ENCODE assay signal across 17 cellular contexts in the genomic region with DNA sequence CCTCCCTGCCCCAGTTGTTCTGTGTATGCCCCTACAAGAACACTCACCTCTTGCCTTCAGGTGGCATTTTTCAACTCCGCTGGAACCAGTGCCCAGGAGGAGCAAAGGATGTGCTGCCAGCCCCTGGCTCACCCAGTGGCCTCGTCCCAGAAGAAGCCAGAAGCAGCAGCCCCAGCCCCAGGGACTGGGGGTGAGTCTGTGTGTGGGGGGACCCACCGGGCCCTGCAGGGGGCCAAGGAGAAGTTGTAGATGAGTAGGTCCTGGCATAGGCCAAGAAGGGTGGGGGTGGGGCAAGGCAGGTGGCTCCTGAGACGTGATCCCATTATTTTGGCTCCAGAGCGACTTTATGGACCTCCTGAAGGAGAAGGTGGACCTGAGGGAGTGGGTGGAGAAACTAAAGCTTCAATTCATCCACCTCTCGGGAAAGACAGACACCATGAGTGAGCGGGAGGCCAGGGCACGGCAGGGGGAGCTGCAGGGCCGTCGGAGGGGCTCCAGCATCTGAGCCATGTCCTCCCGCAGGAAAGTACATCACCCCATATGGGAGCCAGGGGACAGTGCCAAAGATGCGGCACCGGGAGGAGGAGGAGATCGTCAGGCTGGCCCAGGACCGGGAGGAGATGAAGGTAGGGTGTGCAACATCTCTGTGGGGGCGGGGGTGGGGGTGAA. TPM values are rescaled to one million over a fixed set of nuclear protein-coding genes. Genes with fewer than 3 reads are reported as not detected.
DNase-seq lines count a peak whose midpoint lies in the region; ATAC-seq, FAIRE-seq and TF ChIP-seq lines count a peak whose summit lies in the region.
"Had no signal": no experiment of that assay in that cellular context is flagged by ENCODE, and none has a peak within 500 bp of the region (broad histone marks: within the 10 kb centered on the region; RNA-seq: fewer than 3 reads in every experiment).

No MANE protein-coding gene starts in this region.

- CTCF ChIA-PET in H1 (lab: Charles Lee; ENCODE audit: partially characterized antibody), result interaction anchor here (0.5 to 4.6 kb wide), 18 partner anchors 10 to 290 kb away, joined by 3 to 46 read pairs (median 4); partner anchors contain the start of gene ZNF774

- H2BK15ac ChIP-seq in H1 (ENCODE audit: low read length), result no peak overlapping the region

- H3K23ac ChIP-seq in H1 (ENCODE audit: insufficient read length), result no peak overlapping the region

- POLR2A ChIA-PET in H1 (lab: Charles Lee; ENCODE audit: partially characterized antibody), result no interaction called here

- intact Hi-C loops in left ventricle myocardium inferior (cut with micrococcal nuclease) (no loop called here), uterus (cut with DNase I; ENCODE audit: low total_unique reads) (no loop called here)

- no peak overlapping the region for H3K4ac ChIP-seq in H1 (replicated peaks; ENCODE audit: insufficient read length, low read depth, low read length)

- no peaks in the 10 kb centered on the region for H3K23me2 ChIP-seq in H1 (ENCODE audit: low read depth, low read length)

- H2BK20ac ChIP-seq in H1 (ENCODE audit: low read length), result no peak overlapping the region

- TF ChIP-seq POLR2A in H1 (IDR thresholded peaks at IDR 0.05; ENCODE audit: control extremely low read depth in 1 of 2, low read depth in 2 of 2, low read length in 2 of 2) (no peak), uterus (IDR thresholded peaks at IDR 0.05) (no peak)

- H3K9me3 ChIP-seq in right atrium auricular region (no peaks in the 10 kb centered on the region), left ventricle myocardium inferior (replicated peaks) (no peaks in the 10 kb centered on the region), SJCRH30 (replicated peaks) (no peaks in the 10 kb centered on the region), H1 (ENCODE audit: insufficient read depth in 2 of 2, low read depth in 1 of 2, low read length in 1 of 2) (no peaks in the 10 kb centered on the region), uterus (no peaks in the 10 kb centered on the region)
- H3K9me3 ChIP-seq: upper lobe of left lung had no signal

- no peak for FAIRE-seq in H1 (lab: Jason Lieb, UNC)
- FAIRE-seq: endothelial cell of umbilical vein had no signal

- H2BK12ac ChIP-seq in H1 (ENCODE audit: low read depth, low read length), result no peak overlapping the region

- H3K27me3 ChIP-seq in right atrium auricular region, result no peaks in the 10 kb centered on the region
- H3K27me3 ChIP-seq in left ventricle myocardium inferior (ENCODE audit: low read depth), result no peaks in the 10 kb centered on the region
- no peaks in the 10 kb centered on the region for H3K27me3 ChIP-seq in SJCRH30
- no peaks in the 10 kb centered on the region for H3K27me3 ChIP-seq in H1 (replicated peaks in 1 of 4; ENCODE audit: control insufficient read depth in 3 of 4, extremely low read depth in 1 of 4, insufficient read depth in 3 of 4, low read length in 3 of 4)
- H3K27me3 ChIP-seq in uterus, result no peaks in the 10 kb centered on the region
- H3K27me3 ChIP-seq: upper lobe of left lung had no signal

- H4K91ac ChIP-seq in H1 (replicated peaks; ENCODE audit: insufficient read length, low read length), result no peak overlapping the region

- no peak overlapping the region for H2BK120ac ChIP-seq in H1 (replicated peaks; ENCODE audit: low read depth, low read length)

- no peak for TF ChIP-seq CTCF in right atrium auricular region (IDR thresholded peaks at IDR 0.05)
- no peak for TF ChIP-seq CTCF in left ventricle myocardium inferior (IDR thresholded peaks at IDR 0.05; ENCODE audit: borderline replicate concordance)
- TF ChIP-seq CTCF in H1 (IDR thresholded peaks at IDR 0.05; ENCODE audit: control extremely low read depth in 1 of 3, insufficient read depth in 1 of 3, low read depth in 1 of 3, low read length in 3 of 3), result peak; percentile 15 to 35 (median 21); a peak in 3 of 4 replicates
- peak in 3 of 4 experiments; percentile 25 to 44 (median 29) for TF ChIP-seq CTCF in uterus (IDR thresholded peaks at IDR 0.05)

- no peak overlapping the region for H3K18ac ChIP-seq in H1 (ENCODE audit: extremely low read depth, low read length)

- no peak overlapping the region for H2BK5ac ChIP-seq in H1 (ENCODE audit: low read depth, low read length)

- no peak overlapping the region for H3K56ac ChIP-seq in H1 (replicated peaks; ENCODE audit: insufficient read length, low read depth, low read length)

- no peak overlapping the region for H2AK5ac ChIP-seq in H1 (ENCODE audit: low read depth, low read length)

- no peak overlapping the region for H4K5ac ChIP-seq in H1 (ENCODE audit: insufficient read length, low read depth, low read length)

- H3K4me1 ChIP-seq in right atrium auricular region (peaks cover 0 to 12% of the 10 kb centered on the region in 2 donors), left ventricle myocardium inferior (peaks cover 6% of the 10 kb centered on the region), SJCRH30 (peaks cover 6% of the 10 kb centered on the region; the same call in 1 of the 2 replicates), H1 (replicated peaks in 1 of 4; ENCODE audit: control insufficient read depth in 3 of 4, insufficient read depth in 4 of 4, low read length in 3 of 4) (peaks cover 0 to 8% (median 5%) of the 10 kb centered on the region in 4 experiments; a peak in 6 of 7 replicates), uterus (no peaks in the 10 kb centered on the region)

- H4K20me1 ChIP-seq in H1 (replicated peaks in 1 of 2; ENCODE audit: control insufficient read depth in 1 of 2, insufficient read depth in 2 of 2, low read length in 2 of 2), result no peaks in the 10 kb centered on the region

- no peaks in the 10 kb centered on the region for H3K79me2 ChIP-seq in H1 (ENCODE audit: control insufficient read depth in 1 of 2, insufficient read depth in 2 of 2, low read length in 2 of 2)

- ATAC-seq in HG03280 (IDR thresholded peaks at IDR 0.05; ENCODE audit: unreplicated experiment), result no peak
- ATAC-seq in GM21717 (IDR thresholded peaks at IDR 0.05; ENCODE audit: unreplicated experiment), result no peak
- ATAC-seq: activated naive CD4-positive, alpha-beta T cell treated with anti-CD3 and anti-CD28 coated beads, Interleukin-2, amount 50 U/mL, for 72 hours; T-cell had no signal

- WGBS in H1 (ENCODE audit: extremely low coverage in 1 of 2, insufficient coverage in 1 of 2, insufficient read length in 1 of 2, insufficient replicate concordance in 2 of 2, low coverage in 1 of 2, low lambda C conversion rate in 2 of 2, missing lambda C conversion rate in 1 of 2), 2 experiments, result 92% methylated on average over 13 of the region's 16 CpGs; no CpG with 5 or more reads in 1 of the 2 experiments

- no peak overlapping the region for H2AFZ ChIP-seq in H1 (ENCODE audit: low read length)
- H2AFZ ChIP-seq: PC-9 had no signal

- no peak overlapping the region for H3K4me3 ChIP-seq in right atrium auricular region
- no peak overlapping the region for H3K4me3 ChIP-seq in left ventricle myocardium inferior
- H3K4me3 ChIP-seq in SJCRH30, result no peak overlapping the region
- no peak overlapping the region for H3K4me3 ChIP-seq in H1 (ENCODE audit: extremely low read depth in 1 of 4, insufficient read depth in 2 of 4, low read depth in 3 of 4, low read length in 4 of 4)
- no peak overlapping the region for H3K4me3 ChIP-seq in uterus
- H3K4me3 ChIP-seq: PC-9, upper lobe of left lung had no signal

- peak; percentile 28 to 48; a peak in 3 of 4 replicates for TF ChIP-seq RAD21 in H1 (IDR thresholded peaks at IDR 0.05 in 1 of 2, conservative IDR thresholded peaks at IDR 0.05 in 1 of 2; ENCODE audit: low read depth in 2 of 2, low read length in 2 of 2)

- H3K27ac ChIP-seq in right atrium auricular region (no peak overlapping the region), left ventricle myocardium inferior (replicated peaks) (no peak overlapping the region), SJCRH30 (no peak overlapping the region), H1 (ENCODE audit: low read depth, low read length) (no peak overlapping the region), uterus (no peak overlapping the region)
- H3K27ac ChIP-seq: PC-9, upper lobe of left lung had no signal

- no peak overlapping the region; the same call in 1 of the 2 replicates for H4K8ac ChIP-seq in H1 (ENCODE audit: extremely low read depth, insufficient read depth, low read length)

- no peak for TF ChIP-seq EP300 in H1 (IDR thresholded peaks at IDR 0.05; ENCODE audit: borderline replicate concordance in 1 of 2, low read depth in 2 of 2, low read length in 2 of 2)

- no peaks in the 10 kb centered on the region for H3K36me3 ChIP-seq in right atrium auricular region
- H3K36me3 ChIP-seq in left ventricle myocardium inferior, result no peaks in the 10 kb centered on the region
- H3K36me3 ChIP-seq in SJCRH30, result no peaks in the 10 kb centered on the region
- H3K36me3 ChIP-seq in H1 (ENCODE audit: control insufficient read depth in 2 of 4, insufficient read depth in 4 of 4, low read length in 3 of 4), result no peaks in the 10 kb centered on the region
- H3K36me3 ChIP-seq in uterus, result no peaks in the 10 kb centered on the region
- H3K36me3 ChIP-seq: upper lobe of left lung had no signal

- peak; percentile 36 for DNase-seq in right atrium auricular region (ENCODE audit: low spot score)
- no peak for DNase-seq in left ventricle myocardium inferior
- DNase-seq in SJCRH30, result peak; percentile 27 to 38
- no peak for DNase-seq in H1 (ENCODE audit: low read depth in 1 of 2, low spot score in 2 of 2)
- peak; percentile 47 to 50 for DNase-seq in uterus
- no peak for DNase-seq in activated CD4-positive, alpha-beta T cell treated with anti-CD3 and anti-CD28 coated beads, Interleukin-2, amount 50 U/mL, for 4 hours
- DNase-seq: activated CD8-positive, alpha-beta memory T cell treated with anti-CD3 and anti-CD28 coated beads, Interleukin-2, amount 50 U/mL, for 48 hours; GOT3; MM.1S; PC-9; stimulated activated CD4-positive, alpha-beta T cell treated with anti-CD3 and anti-CD28 coated beads, Interleukin-4, amount 100 ng/mL, for 4 hours; T-cell had no signal

- no peak overlapping the region; a peak in 2 of 4 replicates for H3K4me2 ChIP-seq in H1 (ENCODE audit: insufficient read depth in 1 of 2, low read depth in 2 of 2, low read length in 2 of 2)

- no peak overlapping the region for H3K9ac ChIP-seq in H1 (replicated peaks in 1 of 4; ENCODE audit: extremely low read depth in 1 of 4, low read depth in 3 of 4, low read length in 3 of 4)

- no peaks in the 10 kb centered on the region for H3K79me1 ChIP-seq in H1 (ENCODE audit: low read depth, low read length)

- no peak overlapping the region for H3K14ac ChIP-seq in H1 (ENCODE audit: insufficient read length)

RNA-seq across cellular contexts. Expression of gene NGRN, which starts 29.3 kb away (rescaled TPM):
- total RNA-seq in right atrium auricular region (100 to 1,000 TPM; 107 to 110 TPM), left ventricle myocardium inferior (120 TPM), uterus (100 to 1,000 TPM in 1 of 4 donors, 10 to 100 TPM in 3; 35.6 to 119 (median 69.4) TPM)
- 88.9 and 93.4 TPM in 2 replicates for total RNA-seq in SJCRH30 (2014; rRNA removed; shearing (Covaris generic))
- total RNA-seq in H1 (2021; fragmentation: NEBNext Ultra II Directional; extraction: Animal tissue kit (Norgen Biotek cat#: 25700)), result 101 and 102 TPM in 2 replicates
- polyA plus RNA-seq in H1 (2011; rRNA removed), result 59.4 and 60.1 TPM in 2 replicates
- 79.9 TPM for polyA plus RNA-seq in H1 (2011; cell fraction: cytosol; rRNA removed)
- 44.8 TPM for polyA plus RNA-seq in H1 (2011; cell fraction: nucleus; rRNA removed)
- 65.6 to 86.2 TPM (median 72.5 TPM) in 4 replicates for polyA plus RNA-seq in H1 (2012, experiment 1 of 2)
- 48.2 TPM for polyA plus RNA-seq in H1 (2012, experiment 2 of 2)
- polyA plus RNA-seq in H1 (2013, experiment 1 of 2), result 61.7 TPM
- polyA plus RNA-seq in H1 (2013, experiment 2 of 2), result 61.3 TPM
- polyA minus RNA-seq in H1 (2011; rRNA and poly(A)+ RNA removed), result 50.6 and 54.8 TPM in 2 replicates
- polyA minus RNA-seq in H1 (2011; cell fraction: cytosol; rRNA and poly(A)+ RNA removed), result 22.3 TPM
- 29.1 TPM for polyA minus RNA-seq in H1 (2011; cell fraction: nucleus; rRNA and poly(A)+ RNA removed)

RNA-seq across cellular contexts. Expression of gene TTLL13, which starts 45.4 kb away (rescaled TPM):
- total RNA-seq in right atrium auricular region (not detected), left ventricle myocardium inferior (0.19 TPM), uterus (under 1 TPM in 1 of 4 donors, not detected in 3; 0.41 TPM)
- not detected in 2 replicates for total RNA-seq in SJCRH30 (2014; rRNA removed; shearing (Covaris generic))
- 0.19 TPM in 1 of 2 replicates, not detected in the other for total RNA-seq in H1 (2021; fragmentation: NEBNext Ultra II Directional; extraction: Animal tissue kit (Norgen Biotek cat#: 25700))
- 0.03 and 0.05 TPM in 2 replicates for polyA plus RNA-seq in H1 (2011; rRNA removed)
- polyA plus RNA-seq in H1 (2011; cell fraction: cytosol; rRNA removed), result not detected
- polyA plus RNA-seq in H1 (2011; cell fraction: nucleus; rRNA removed), result 0.16 TPM
- 0.39 TPM in 1 of 4 replicates, not detected in the others for polyA plus RNA-seq in H1 (2012, experiment 1 of 2)
- polyA plus RNA-seq in H1 (2012, experiment 2 of 2), result not detected
- polyA plus RNA-seq in H1 (2013, experiment 1 of 2), result 0.02 TPM
- 0.04 TPM for polyA plus RNA-seq in H1 (2013, experiment 2 of 2)
- 0.09 and 0.27 TPM in 2 replicates for polyA minus RNA-seq in H1 (2011; rRNA and poly(A)+ RNA removed)
- not detected for polyA minus RNA-seq in H1 (2011; cell fraction: cytosol; rRNA and poly(A)+ RNA removed)
- not detected for polyA minus RNA-seq in H1 (2011; cell fraction: nucleus; rRNA and poly(A)+ RNA removed)
- total RNA-seq: endothelial cell of umbilical vein had no signal

RNA-seq across cellular contexts. Expression of gene ZNF774, which starts 57.3 kb away (rescaled TPM):
- total RNA-seq in right atrium auricular region (1 to 10 TPM; 3.7 to 4.3 TPM), left ventricle myocardium inferior (4.7 TPM), uterus (1 to 10 TPM in 3 of 4 donors, under 1 TPM in 1; 0.51 to 5.5 (median 3.8) TPM)
- 1.1 and 1.8 TPM in 2 replicates for total RNA-seq in SJCRH30 (2014; rRNA removed; shearing (Covaris generic))
- 2.3 and 2.6 TPM in 2 replicates for total RNA-seq in H1 (2021; fragmentation: NEBNext Ultra II Directional; extraction: Animal tissue kit (Norgen Biotek cat#: 25700))
- 0.82 and 0.96 TPM in 2 replicates for polyA plus RNA-seq in H1 (2011; rRNA removed)
- polyA plus RNA-seq in H1 (2011; cell fraction: cytosol; rRNA removed), result 1.3 TPM
- 1.5 TPM for polyA plus RNA-seq in H1 (2011; cell fraction: nucleus; rRNA removed)
- 1.1 to 1.5 TPM (median 1.4 TPM) in 4 replicates for polyA plus RNA-seq in H1 (2012, experiment 1 of 2)
- polyA plus RNA-seq in H1 (2012, experiment 2 of 2), result 0.59 TPM
- 1.5 TPM for polyA plus RNA-seq in H1 (2013, experiment 1 of 2)
- 1.7 TPM for polyA plus RNA-seq in H1 (2013, experiment 2 of 2)
- 1.4 and 1.5 TPM in 2 replicates for polyA minus RNA-seq in H1 (2011; rRNA and poly(A)+ RNA removed)
- polyA minus RNA-seq in H1 (2011; cell fraction: cytosol; rRNA and poly(A)+ RNA removed), result 1.9 TPM
- polyA minus RNA-seq in H1 (2011; cell fraction: nucleus; rRNA and poly(A)+ RNA removed), result 3.2 TPM

Comparison
In these comparisons a context has a peak if more than half of its experiments do, and no peak if none do; other contexts are left out.
1. DNase-seq: peak in right atrium auricular region (single experiment), SJCRH30 (2 of 2) and uterus (2 of 2); none in left ventricle myocardium inferior (single experiment), H1 (0 of 2) and activated CD4-positive, alpha-beta T cell treated with anti-CD3 and anti-CD28 coated beads, Interleukin-2, amount 50 U/mL, for 4 hours (0 of 2).
2. CTCF ChIP-seq: peak in H1 (3 of 3) and uterus (3 of 4); none in right atrium auricular region (0 of 2) and left ventricle myocardium inferior (single experiment).